3 cellular contexts compared by ENCODE assay signal in the genomic region with DNA sequence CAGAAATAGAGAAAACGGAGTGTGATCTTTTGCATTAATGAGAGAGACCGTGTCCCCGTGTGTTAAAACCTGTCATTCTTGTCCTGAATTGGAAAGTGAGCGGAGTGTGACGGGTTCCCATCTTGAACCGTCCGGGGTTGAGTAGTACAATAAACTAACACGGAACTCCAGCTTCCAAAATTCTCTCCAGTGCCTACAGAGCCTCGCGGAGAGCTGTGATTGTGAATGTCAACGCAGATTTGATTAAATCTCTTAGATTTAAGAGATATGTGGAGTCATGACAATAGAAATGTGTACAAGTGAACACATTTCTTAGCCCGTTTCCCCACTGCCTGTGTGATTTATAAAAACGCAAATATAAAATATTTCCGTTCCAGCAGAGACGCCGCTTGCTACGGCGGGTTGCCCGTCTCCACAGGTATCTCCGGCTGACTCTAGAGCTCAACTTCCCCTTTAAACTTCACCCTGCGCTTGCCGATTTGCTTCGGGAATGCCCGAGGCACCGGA.
TF ChIP-seq lines count a peak whose summit lies in the region.

No MANE protein-coding gene starts in this region.

TF ChIP-seq in HEK293T, 16 proteins besides CTCF, POLR2A, EP300 and RAD21:
- no peak for TF ChIP-seq FOXK2 (IDR thresholded peaks at IDR 0.05)
- no peak for TF ChIP-seq TARDBP (IDR thresholded peaks at IDR 0.05)
- no peak for TF ChIP-seq FOXA1 (IDR thresholded peaks at IDR 0.05)
- TF ChIP-seq ELF4 (IDR thresholded peaks at IDR 0.05): no peak
- no peak for TF ChIP-seq CTBP1 (IDR thresholded peaks at IDR 0.05; ENCODE audit: borderline replicate concordance)
- TF ChIP-seq, protein P1, sequence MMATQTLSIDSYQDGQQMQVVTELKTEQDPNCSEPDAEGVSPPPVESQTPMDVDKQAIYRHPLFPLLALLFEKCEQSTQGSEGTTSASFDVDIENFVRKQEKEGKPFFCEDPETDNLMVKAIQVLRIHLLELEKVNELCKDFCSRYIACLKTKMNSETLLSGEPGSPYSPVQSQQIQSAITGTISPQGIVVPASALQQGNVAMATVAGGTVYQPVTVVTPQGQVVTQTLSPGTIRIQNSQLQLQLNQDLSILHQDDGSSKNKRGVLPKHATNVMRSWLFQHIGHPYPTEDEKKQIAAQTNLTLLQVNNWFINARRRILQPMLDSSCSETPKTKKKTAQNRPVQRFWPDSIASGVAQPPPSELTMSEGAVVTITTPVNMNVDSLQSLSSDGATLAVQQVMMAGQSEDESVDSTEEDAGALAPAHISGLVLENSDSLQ (IDR thresholded peaks at IDR 0.05): no peak
- TF ChIP-seq SUZ12 (IDR thresholded peaks at IDR 0.05): no peak
- no peak for TF ChIP-seq HDGF (IDR thresholded peaks at IDR 0.05; ENCODE audit: borderline replicate concordance)
- no peak for TF ChIP-seq ZNF384 (IDR thresholded peaks at IDR 0.05)
- no peak for TF ChIP-seq BHLHE40 (IDR thresholded peaks at IDR 0.05; ENCODE audit: borderline replicate concordance)
- no peak for TF ChIP-seq FOXM1 (IDR thresholded peaks at IDR 0.05; ENCODE audit: borderline replicate concordance)
- no peak for TF ChIP-seq ARNT (IDR thresholded peaks at IDR 0.05)
- no peak for TF ChIP-seq SP1 (IDR thresholded peaks at IDR 0.05)
- no peak for TF ChIP-seq L3MBTL2 (conservative IDR thresholded peaks at IDR 0.05)

TF ChIP-seq in WTC11, 78 proteins besides CTCF, POLR2A, EP300 and RAD21:
- TF ChIP-seq PRRX2 (CRISPR knock-in tag; IDR thresholded peaks at IDR 0.05): no peak
- no peak for TF ChIP-seq IRF1 (CRISPR knock-in tag; IDR thresholded peaks at IDR 0.05)
- peak; percentile 6; the same call in 1 of the 2 replicates for TF ChIP-seq NFATC4 (CRISPR knock-in tag; IDR thresholded peaks at IDR 0.05)
- no peak for TF ChIP-seq NFYB (CRISPR knock-in tag; conservative IDR thresholded peaks at IDR 0.05; ENCODE audit: low read depth)

TF ChIP-seq in H1, 55 proteins besides CTCF, POLR2A, EP300 and RAD21:
- TF ChIP-seq RXRA (IDR thresholded peaks at IDR 0.05; ENCODE audit: insufficient read depth, low read depth, low read length) (no peak), SIN3A (conservative IDR thresholded peaks at IDR 0.05 in 1 of 2, IDR thresholded peaks at IDR 0.05 in 1 of 2; ENCODE audit: low read depth in 1 of 2, low read length in 2 of 2) (peak; percentile 31 to 39; a peak in 1 of 4 replicates), BCL11A (IDR thresholded peaks at IDR 0.05; ENCODE audit: low read depth in 2 of 2, low read length in 2 of 2) (no peak), JUND (IDR thresholded peaks at IDR 0.05; ENCODE audit: low read length) (no peak), SP4 (IDR thresholded peaks at IDR 0.05; ENCODE audit: low read length) (no peak), SAP30 (IDR thresholded peaks at IDR 0.05; ENCODE audit: insufficient read depth, insufficient replicate concordance, low read length) (peak; percentile 65), ATF2 (IDR thresholded peaks at IDR 0.05; ENCODE audit: low read length) (peak; percentile 23; the same call in 1 of the 2 replicates), USF2 (IDR thresholded peaks at IDR 0.05; ENCODE audit: low read length) (no peak), CREB1 (IDR thresholded peaks at IDR 0.05) (no peak), KDM1A (IDR thresholded peaks at IDR 0.05; ENCODE audit: borderline replicate concordance, low read length) (no peak), GTF2F1 (IDR thresholded peaks at IDR 0.05; ENCODE audit: borderline replicate concordance, low read depth, low read length) (no peak)
